8 cellular contexts compared by ENCODE assay signal in the genomic region with DNA sequence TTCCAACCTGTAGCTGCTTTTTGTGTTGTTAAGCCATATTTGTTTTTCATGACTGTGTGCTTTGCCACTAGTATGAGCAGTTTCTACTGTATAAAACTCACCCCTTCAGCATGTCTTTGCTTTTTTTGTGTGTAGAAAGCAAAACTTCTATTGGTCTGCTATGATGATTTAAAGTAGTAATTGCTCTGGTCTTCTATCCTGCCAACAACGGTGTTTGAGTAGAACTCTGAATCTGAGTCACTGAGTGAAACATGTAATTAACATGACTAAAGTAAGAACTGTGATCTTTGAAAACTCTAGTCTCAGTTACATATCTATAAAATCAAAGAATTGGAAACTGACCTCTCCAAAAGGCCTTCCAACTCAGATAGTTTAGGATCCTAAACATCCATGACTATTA.
A peak's percentile ranks its signal among the peaks of the same experiment; 100 is the strongest.
DNase-seq lines count a peak whose midpoint lies in the region; ATAC-seq and TF ChIP-seq lines count a peak whose summit lies in the region.

No MANE protein-coding gene starts in this region.

- intact Hi-C loops in aorta (cut with DNase I): loop anchor here in 1 of 2 donors (10.0 kb wide), 1 partner anchor 49 kb away; no protein-coding TSS in a partner anchor

- H3K27me3 Mint-ChIP-seq in osteocyte (ENCODE audit: unreplicated experiment): no peaks in the 10 kb centered on the region

- DNase-seq in H4 (ENCODE audit: low spot score) (peak; percentile 19), RWPE2 (ENCODE audit: low spot score) (no peak), osteocyte (ENCODE audit: extremely low spot score, unreplicated experiment) (no peak), NCI-H526 (lab: John Stamatoyannopoulos, UW) (no peak), NCI-H1092 treated with DMSO at 0.1 percent for 48 hours (lab: John Stamatoyannopoulos, UW) (no peak), aorta (no peak), T-helper 9 cell (no peak)

- no peaks in the 10 kb centered on the region for H3K36me3 Mint-ChIP-seq in osteocyte (ENCODE audit: unreplicated experiment)

- no peaks in the 10 kb centered on the region for H3K36me3 ChIP-seq in RWPE2 (ENCODE audit: low read depth)
- no peaks in the 10 kb centered on the region for H3K36me3 ChIP-seq in aorta (ENCODE audit: control insufficient read depth in 1 of 2, insufficient read depth in 2 of 2, low read length in 1 of 2)

- 3 to 9% methylated on average over 1 of the region's 1 CpG for WGBS in aorta, 2 donors

- ATAC-seq in GM18519 (IDR thresholded peaks at IDR 0.05; ENCODE audit: low FRiP score, unreplicated experiment) (peak; percentile 67), RWPE2 (ENCODE audit: low read depth) (no peak), aorta (ENCODE audit: low FRiP score) (no peak)

- H3K4me1 Mint-ChIP-seq in osteocyte (ENCODE audit: unreplicated experiment): peaks cover 63% of the 10 kb centered on the region

- H3K27ac ChIP-seq in RWPE2 (ENCODE audit: poor library complexity, severe bottlenecking): peak overlapping the region; percentile 80
- no peak overlapping the region for H3K27ac ChIP-seq in aorta (ENCODE audit: low read depth in 1 of 2, low read length in 2 of 2)

- no peak overlapping the region for H3K4me3 Mint-ChIP-seq in osteocyte (ENCODE audit: unreplicated experiment)

- H3K27ac Mint-ChIP-seq in osteocyte (ENCODE audit: unreplicated experiment): peak overlapping the region; percentile 95

- H3K9me3 Mint-ChIP-seq in osteocyte (ENCODE audit: unreplicated experiment): no peaks in the 10 kb centered on the region

- H3K4me1 ChIP-seq in RWPE2 (ENCODE audit: insufficient read depth, poor library complexity, severe bottlenecking): peaks cover 51% of the 10 kb centered on the region
- peaks cover 0 to 9% of the 10 kb centered on the region in 2 donors for H3K4me1 ChIP-seq in aorta (ENCODE audit: control insufficient read depth in 1 of 2, insufficient read depth in 2 of 2, low read length in 2 of 2)

- no peak for TF ChIP-seq CTCF in RWPE2 (IDR thresholded peaks at IDR 0.05; ENCODE audit: poor library complexity, severe bottlenecking)
- TF ChIP-seq CTCF in osteocyte (IDR thresholded peaks at IDR 0.05): no peak

- H3K4me3 ChIP-seq in RWPE2 (ENCODE audit: severe bottlenecking): no peak overlapping the region
- H3K4me3 ChIP-seq in aorta (ENCODE audit: low read length in 2 of 2): no peak overlapping the region

- H3K9me3 ChIP-seq in RWPE2 (ENCODE audit: severe bottlenecking) (no peaks in the 10 kb centered on the region), aorta (ENCODE audit: control insufficient read depth, low read length) (no peaks in the 10 kb centered on the region)

- H3K27me3 ChIP-seq in RWPE2 (ENCODE audit: insufficient read depth, poor library complexity, severe bottlenecking): no peaks in the 10 kb centered on the region
- H3K27me3 ChIP-seq in aorta (ENCODE audit: control insufficient read depth in 1 of 2, insufficient read depth in 2 of 2, low read length in 1 of 2): no peaks in the 10 kb centered on the region
